Comparison of ENCODE assay signal across 8 cellular contexts in genomic region chr12:76348079-76348901, GRCh38. TPM values are rescaled to one million over a fixed set of nuclear protein-coding genes. Genes with fewer than 3 reads are reported as not detected.
A peak's percentile ranks its signal among the peaks of the same experiment; 100 is the strongest.
DNase-seq lines count a peak whose midpoint lies in the region; ATAC-seq lines count a peak whose summit lies in the region.

Gene BBS10 (minus strand): TSS chr12:76348415. CDS start chr12:76348358, 57 bp downstream.

- DNase-seq in CD8-positive, alpha-beta memory T cell = peak; percentile 73 to 88 (median 82)
- DNase-seq in HK-2 (ENCODE audit: unreplicated experiment) = peak; percentile 92
- peak; percentile 75 for DNase-seq in NCI-H82 treated with DMSO at 0.1 percent for 48 hours (lab: John Stamatoyannopoulos, UW; ENCODE audit: unreplicated experiment)
- peak; percentile 61 to 71 for DNase-seq in activated CD8-positive, alpha-beta memory T cell treated with anti-CD3 and anti-CD28 coated beads for 1 hour (ENCODE audit: extremely low read depth in 1 of 2, low read depth in 1 of 2)
- DNase-seq in effector memory CD8-positive, alpha-beta T cell = peak; percentile 76 to 82 (median 77)
- DNase-seq in memory B cell (ENCODE audit: low spot score in 2 of 2) = peak; percentile 78 to 84
- DNase-seq in stimulated activated CD8-positive, alpha-beta memory T cell treated with anti-CD3 and anti-CD28 coated beads, Interleukin-12 subunit alpha, Interleukin-12 subunit beta, amount 100 ng/mL, for 24 hours (ENCODE audit: extremely low read depth) = peak; percentile 67

- H3K36me3 Mint-ChIP-seq in CD8-positive, alpha-beta memory T cell = peaks cover 0 to 6% (median 2%) of the 10 kb centered on the region in 3 donors
- peaks cover 12% of the 10 kb centered on the region for H3K36me3 Mint-ChIP-seq in effector memory CD8-positive, alpha-beta T cell (ENCODE audit: insufficient read depth)
- H3K36me3 Mint-ChIP-seq in memory B cell = no peaks in the 10 kb centered on the region

- H3K27me3 ChIP-seq in CD8-positive, alpha-beta memory T cell (ENCODE audit: insufficient read depth, low read length, poor library complexity, severe bottlenecking) = no peaks in the 10 kb centered on the region

- ATAC-seq in GM19452 (IDR thresholded peaks at IDR 0.05; ENCODE audit: unreplicated experiment) = peak; percentile 98
- peak; percentile 96 for ATAC-seq in effector memory CD8-positive, alpha-beta T cell (replicated peaks)
- peak; percentile 94 for ATAC-seq in memory B cell (ENCODE audit: low read depth)

- H3K4me1 ChIP-seq in CD8-positive, alpha-beta memory T cell (ENCODE audit: insufficient read depth, low read length) = peaks cover 17% of the 10 kb centered on the region

- H3K4me3 ChIP-seq in CD8-positive, alpha-beta memory T cell (ENCODE audit: low read length) = peak within 1 kb of the TSS; percentile 85

- peak within 1 kb of the TSS; percentile 94 to 100 (median 97) for H3K4me3 Mint-ChIP-seq in CD8-positive, alpha-beta memory T cell
- H3K4me3 Mint-ChIP-seq in effector memory CD8-positive, alpha-beta T cell = peak within 1 kb of the TSS; percentile 91 to 95
- H3K4me3 Mint-ChIP-seq in memory B cell = peak within 1 kb of the TSS; percentile 89

- H3K4me1 Mint-ChIP-seq in CD8-positive, alpha-beta memory T cell = peaks cover 27 to 37% (median 32%) of the 10 kb centered on the region in 3 donors
- peaks cover 18 to 23% of the 10 kb centered on the region in 2 donors for H3K4me1 Mint-ChIP-seq in effector memory CD8-positive, alpha-beta T cell (ENCODE audit: low read depth in 2 of 2)
- peaks cover 16% of the 10 kb centered on the region for H3K4me1 Mint-ChIP-seq in memory B cell

- H3K9me3 ChIP-seq in CD8-positive, alpha-beta memory T cell (ENCODE audit: low read length) = no peaks in the 10 kb centered on the region

- H3K27ac Mint-ChIP-seq in CD8-positive, alpha-beta memory T cell = peak within 1 kb of the TSS; percentile 82 to 94 (median 92)
- H3K27ac Mint-ChIP-seq in effector memory CD8-positive, alpha-beta T cell = peak within 1 kb of the TSS; percentile 95
- H3K27ac Mint-ChIP-seq in memory B cell = peak within 1 kb of the TSS; percentile 90

- CTCF ChIA-PET in CD8-positive, alpha-beta memory T cell (lab: Charles Lee) = interaction anchor here (0.7 to 1.2 kb wide), 6 partner anchors 9 to 238 kb away, joined by 3 to 8 read pairs (median 3); partner anchors contain the start of gene OSBPL8

- POLR2A ChIA-PET in CD8-positive, alpha-beta memory T cell (lab: Charles Lee) = interaction anchor here (1.4 to 2.5 kb wide), 3 partner anchors 210 to 415 kb away, joined by 7 to 11 read pairs (median 8); partner anchors contain the start of genes NAP1L1 and ZDHHC17

- peak within 1 kb of the TSS; percentile 73 for H3K27ac ChIP-seq in CD8-positive, alpha-beta memory T cell (ENCODE audit: low read depth, low read length)

- H3K9me3 Mint-ChIP-seq in CD8-positive, alpha-beta memory T cell = no peaks in the 10 kb centered on the region
- no peaks in the 10 kb centered on the region for H3K9me3 Mint-ChIP-seq in effector memory CD8-positive, alpha-beta T cell
- H3K9me3 Mint-ChIP-seq in memory B cell = no peaks in the 10 kb centered on the region

- H3K36me3 ChIP-seq in CD8-positive, alpha-beta memory T cell (ENCODE audit: insufficient read depth, low read length) = no peaks in the 10 kb centered on the region

- H3K27me3 Mint-ChIP-seq in CD8-positive, alpha-beta memory T cell = peaks cover 0 to 2% of the 10 kb centered on the region in 2 donors
- no peaks in the 10 kb centered on the region for H3K27me3 Mint-ChIP-seq in effector memory CD8-positive, alpha-beta T cell
- H3K27me3 Mint-ChIP-seq in memory B cell = no peaks in the 10 kb centered on the region

RNA-seq across cellular contexts. Expression of gene BBS10, which starts in this region (rescaled TPM):
- total RNA-seq in CD8-positive, alpha-beta memory T cell = 1 to 10 TPM; 5.9 to 6.1 TPM
- polyA plus RNA-seq in CD8-positive, alpha-beta memory T cell = 1.6 TPM

Comparison
In these comparisons a context has a peak if more than half of its experiments do, and no peak if none do; other contexts are left out.
1. Peak in every context shown above with its lines: DNase-seq, ATAC-seq, H3K4me3 ChIP-seq and H3K27ac ChIP-seq.